ENCODE assay signal across 25 cellular contexts in the genomic region with DNA sequence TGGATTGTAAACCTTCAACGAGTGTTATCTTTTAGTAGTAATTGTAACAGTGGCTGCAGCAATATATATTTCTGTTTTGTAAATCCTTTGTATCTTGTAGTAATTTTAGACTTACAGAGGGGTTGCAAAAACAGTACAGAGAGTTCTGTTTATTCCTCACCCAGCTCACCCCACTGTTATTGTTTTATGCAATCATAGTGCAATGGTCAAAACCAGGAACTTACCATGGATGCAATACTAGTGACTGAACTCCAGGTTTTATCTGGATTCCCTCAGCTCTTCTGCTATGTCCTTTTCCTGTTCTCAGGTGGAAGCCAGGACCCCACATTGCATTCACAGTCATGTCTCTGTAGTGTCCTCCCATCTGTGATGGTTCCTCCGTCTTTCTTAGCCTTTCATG. TPM values are rescaled to one million over a fixed set of nuclear protein-coding genes. Genes with fewer than 3 reads are reported as not detected.
A peak's percentile ranks its signal among the peaks of the same experiment; 100 is the strongest.
DNase-seq lines count a peak whose midpoint lies in the region; ATAC-seq lines count a peak whose summit lies in the region.
"Had no signal": no experiment of that assay in that cellular context is flagged by ENCODE, and none has a peak within 500 bp of the region (broad histone marks: within the 10 kb centered on the region; RNA-seq: fewer than 3 reads in every experiment).

No MANE protein-coding gene starts in this region.

- H3K27me3 Mint-ChIP-seq in activated naive CD4-positive, alpha-beta T cell treated with anti-CD3 and anti-CD28 coated beads, Interleukin-2, amount 10 ng/mL, durations not matched to agents 7 days and 5 days: peaks cover 4% of the 10 kb centered on the region

- H3K4me3 Mint-ChIP-seq in activated naive CD4-positive, alpha-beta T cell treated with anti-CD3 and anti-CD28 coated beads, Interleukin-2, amount 10 ng/mL, durations not matched to agents 7 days and 5 days: no peak overlapping the region

- no peak for DNase-seq in activated naive CD4-positive, alpha-beta T cell treated with anti-CD3 and anti-CD28 coated beads, Interleukin-2, amount 10 ng/mL, durations not matched to agents 7 days and 5 days
- DNase-seq in activated naive CD4-positive, alpha-beta T cell treated with anti-CD3 and anti-CD28 coated beads, Interleukin-2, amount 50 U/mL, for 72 hours (ENCODE audit: low spot score in 2 of 2): no peak
- DNase-seq in SK-N-MC (ENCODE audit: low read depth, low spot score) (no peak), AML-193 (lab: John Stamatoyannopoulos, UW) (no peak), SK-N-DZ (ENCODE audit: low spot score) (no peak), EL (no peak)
- no peak for DNase-seq in effector memory CD4-positive, alpha-beta T cell
- DNase-seq: ACHN, DMS153, GF-D8, GM23248, IMR-90, Karpas-422, MG63, NCI-H1092 treated with DMSO at 0.1 percent for 48 hours, NCI-H146, NCI-H2081, NCI-H774, OCI-M1, Right ventricle myocardium superior, SK-N-SH had no signal

- peak overlapping the region; percentile 100 for H3K27ac ChIP-seq in SK-N-MC
- H3K27ac ChIP-seq in effector memory CD4-positive, alpha-beta T cell (ENCODE audit: insufficient read depth, low read length, poor library complexity, severe bottlenecking): peak overlapping the region; percentile 46
- H3K27ac ChIP-seq: C4-2B, GM23248, HL-60 had no signal

- peaks cover 25% of the 10 kb centered on the region for H3K4me1 Mint-ChIP-seq in activated naive CD4-positive, alpha-beta T cell treated with anti-CD3 and anti-CD28 coated beads, Interleukin-2, amount 10 ng/mL, durations not matched to agents 7 days and 5 days

- peak overlapping the region; percentile 57 for H3K4me3 ChIP-seq in SK-N-MC
- no peak overlapping the region for H3K4me3 ChIP-seq in effector memory CD4-positive, alpha-beta T cell (ENCODE audit: insufficient read depth, low read depth, low read length, poor library complexity, severe bottlenecking)
- H3K4me3 ChIP-seq: GM23248, HAP-1, MG63 had no signal

- no peaks in the 10 kb centered on the region for H3K27me3 ChIP-seq in effector memory CD4-positive, alpha-beta T cell (replicated peaks; ENCODE audit: control insufficient read depth, insufficient read depth, low read length, poor library complexity, severe bottlenecking)
- H3K27me3 ChIP-seq: MG63 had no signal

- peak overlapping the region; percentile 7 for H3K27ac Mint-ChIP-seq in activated naive CD4-positive, alpha-beta T cell treated with anti-CD3 and anti-CD28 coated beads, Interleukin-2, amount 10 ng/mL, durations not matched to agents 7 days and 5 days
- H3K27ac Mint-ChIP-seq in activated naive CD4-positive, alpha-beta T cell treated with anti-CD3 and anti-CD28 coated beads, Interleukin-2, amount 50 U/mL, for 72 hours: no peak overlapping the region

- H3K9ac ChIP-seq in SK-N-MC (ENCODE audit: insufficient read length): peak overlapping the region; percentile 82
- H3K9ac ChIP-seq: GM23248, SK-N-SH had no signal

- H3K4me1 ChIP-seq in effector memory CD4-positive, alpha-beta T cell (ENCODE audit: control insufficient read depth, insufficient read depth, low read length, poor library complexity, severe bottlenecking): peaks cover 9% of the 10 kb centered on the region
- H3K4me1 ChIP-seq: HAP-1 had no signal

- no peak for ATAC-seq in activated naive CD4-positive, alpha-beta T cell treated with anti-CD3 and anti-CD28 coated beads, Interleukin-2, amount 50 U/mL, for 72 hours

- H3K9me3 Mint-ChIP-seq in activated naive CD4-positive, alpha-beta T cell treated with anti-CD3 and anti-CD28 coated beads, Interleukin-2, amount 10 ng/mL, durations not matched to agents 7 days and 5 days: no peaks in the 10 kb centered on the region
- peaks cover 0 to 4% of the 10 kb centered on the region in 2 donors for H3K9me3 Mint-ChIP-seq in activated naive CD4-positive, alpha-beta T cell treated with anti-CD3 and anti-CD28 coated beads, Interleukin-2, amount 50 U/mL, for 72 hours

- H3K36me3 ChIP-seq in SK-N-MC (ENCODE audit: insufficient read depth, low read length): no peaks in the 10 kb centered on the region
- no peaks in the 10 kb centered on the region for H3K36me3 ChIP-seq in effector memory CD4-positive, alpha-beta T cell (ENCODE audit: control insufficient read depth, insufficient read depth, low read length)
- H3K36me3 ChIP-seq: HAP-1, MG63 had no signal

- no peaks in the 10 kb centered on the region for H3K36me3 Mint-ChIP-seq in activated naive CD4-positive, alpha-beta T cell treated with anti-CD3 and anti-CD28 coated beads, Interleukin-2, amount 10 ng/mL, durations not matched to agents 7 days and 5 days
- H3K36me3 Mint-ChIP-seq in activated naive CD4-positive, alpha-beta T cell treated with anti-CD3 and anti-CD28 coated beads, Interleukin-2, amount 50 U/mL, for 72 hours: peaks cover 4 to 9% of the 10 kb centered on the region in 2 donors

- CTCF ChIA-PET in activated naive CD4-positive, alpha-beta T cell treated with anti-CD3 and anti-CD28 coated beads, Interleukin-2, amount 10 ng/mL, durations not matched to agents 7 days and 5 days (lab: Charles Lee): interaction anchor here (1.2 to 3.0 kb wide), 3 partner anchors 15 to 35 kb away, joined by 3 to 21 read pairs (median 3); no protein-coding TSS in a partner anchor

- no peaks in the 10 kb centered on the region for H3K9me3 ChIP-seq in SK-N-MC (ENCODE audit: low read depth, low read length)
- H3K9me3 ChIP-seq in effector memory CD4-positive, alpha-beta T cell (ENCODE audit: control insufficient read depth, low read length): no peaks in the 10 kb centered on the region
- H3K9me3 ChIP-seq: HAP-1, MG63, SK-N-SH had no signal

RNA-seq across cellular contexts. Expression of a gene that starts 42.5 kb away (rescaled TPM):
- total RNA-seq in activated naive CD4-positive, alpha-beta T cell treated with anti-CD3 and anti-CD28 coated beads, Interleukin-2, amount 50 U/mL, for 72 hours: not detected
- polyA plus RNA-seq in SK-N-DZ (2014; cell fraction: cytosol; rRNA removed): not detected in 2 replicates
- not detected in 2 replicates for polyA plus RNA-seq in SK-N-DZ (2014; cell fraction: nucleus; rRNA removed)
- total RNA-seq: GM23248, IMR-90, NCI-H460, Right ventricle myocardium superior had no signal
- polyA plus RNA-seq: GM23248, IMR-90, SK-N-SH had no signal
